10 cellular contexts compared by ENCODE assay signal in genomic region chr14:70660967-70661871, GRCh38. TPM values are rescaled to one million over a fixed set of nuclear protein-coding genes. Genes with fewer than 3 reads are reported as not detected.
DNase-seq lines count a peak whose midpoint lies in the region; ATAC-seq and TF ChIP-seq lines count a peak whose summit lies in the region.
"Had no signal": no experiment of that assay in that cellular context is flagged by ENCODE, and none has a peak within 500 bp of the region (broad histone marks: within the 10 kb centered on the region; RNA-seq: fewer than 3 reads in every experiment).

No MANE protein-coding gene starts in this region.

- no peaks in the 10 kb centered on the region for H4K20me1 ChIP-seq in DND-41 (ENCODE audit: insufficient read depth, low read length)

- H2AFZ ChIP-seq in DND-41 (ENCODE audit: low read depth, low read length), result no peak overlapping the region; the same call in 1 of the 2 replicates

- TF ChIP-seq CTCF in DND-41 (IDR thresholded peaks at IDR 0.05; ENCODE audit: borderline replicate concordance, extremely low read depth, low read length, poor library complexity, severe bottlenecking) (peak; percentile 24), mucosa of descending colon (IDR thresholded peaks at IDR 0.05) (no peak)

- peak; percentile 58 for DNase-seq in DND-41
- peak; percentile 36 for DNase-seq in NAMALWA (ENCODE audit: low spot score)
- DNase-seq in activated T-cell treated with anti-CD3 and anti-CD28 coated beads, Interleukin-2, amount 50 U/mL, for 48 hours, result peak; percentile 59 to 62
- DNase-seq in mucosa of descending colon, result peak in 1 of 3 donors; percentile 56
- DNase-seq in GF-D8 (lab: John Stamatoyannopoulos, UW), result no peak
- DNase-seq in NCI-H748 (lab: John Stamatoyannopoulos, UW; ENCODE audit: unreplicated experiment), result no peak
- no peak for DNase-seq in NOMO-1 treated with dmso at 0.1 percent for 144 hours (lab: John Stamatoyannopoulos, UW; ENCODE audit: unreplicated experiment)
- DNase-seq in SKM-1 treated with dmso at 0.1 percent for 144 hours (lab: John Stamatoyannopoulos, UW; ENCODE audit: unreplicated experiment), result no peak
- DNase-seq: dorsolateral prefrontal cortex, SK-N-SH had no signal

- H3K9me3 ChIP-seq in DND-41 (ENCODE audit: insufficient read depth, low read length, severe bottlenecking) (no peaks in the 10 kb centered on the region), mucosa of descending colon (no peaks in the 10 kb centered on the region)
- H3K9me3 ChIP-seq: SK-N-SH had no signal

- no peak overlapping the region for H3K4me3 ChIP-seq in DND-41 (ENCODE audit: low read depth in 1 of 2, low read length in 2 of 2)
- no peak overlapping the region for H3K4me3 ChIP-seq in mucosa of descending colon
- H3K4me3 ChIP-seq: dorsolateral prefrontal cortex had no signal

- no peak overlapping the region for H3K27ac ChIP-seq in DND-41 (ENCODE audit: low read length)
- H3K27ac ChIP-seq: dorsolateral prefrontal cortex had no signal

- no peak overlapping the region for H3K4me2 ChIP-seq in DND-41 (ENCODE audit: insufficient read depth, low read length)
- H3K4me2 ChIP-seq: SK-N-SH had no signal

- no peaks in the 10 kb centered on the region for H3K36me3 ChIP-seq in DND-41 (ENCODE audit: insufficient read depth, low read length)
- no peaks in the 10 kb centered on the region for H3K36me3 ChIP-seq in mucosa of descending colon (ENCODE audit: low read depth)

- H3K79me2 ChIP-seq in DND-41 (ENCODE audit: insufficient read depth, low read length), result no peaks in the 10 kb centered on the region

- peaks cover 13% of the 10 kb centered on the region for H3K4me1 ChIP-seq in DND-41 (ENCODE audit: insufficient read depth, low read length)
- H3K4me1 ChIP-seq in mucosa of descending colon (ENCODE audit: low read depth), result peaks cover 10% of the 10 kb centered on the region

- no peaks in the 10 kb centered on the region for H3K27me3 ChIP-seq in DND-41 (ENCODE audit: insufficient read depth, low read length, poor library complexity)

- H3K9ac ChIP-seq in DND-41 (ENCODE audit: low read depth, low read length), result no peak overlapping the region
- H3K9ac ChIP-seq: SK-N-SH had no signal

- ATAC-seq in DND-41 (ENCODE audit: insufficient read depth, low read depth), result peak; percentile 85
- peak; percentile 63 for ATAC-seq in mucosa of descending colon

- intact Hi-C loops in mucosa of descending colon (cut with DNase I, micrococcal nuclease), result no loop called here

RNA-seq across cellular contexts. Expression of gene TTC9, which starts 19.5 kb away (rescaled TPM):
- under 1 TPM; 0.20 to 0.63 (median 0.54) TPM for total RNA-seq in mucosa of descending colon

Comparison
In these comparisons a context has a peak if more than half of its experiments do, and no peak if none do; other contexts are left out.
1. DNase-seq: peak in DND-41 (single experiment), NAMALWA (single experiment) and activated T-cell treated with anti-CD3 and anti-CD28 coated beads, Interleukin-2, amount 50 U/mL, for 48 hours (2 of 2); none in GF-D8 (single experiment), NCI-H748 (single experiment), NOMO-1 treated with dmso at 0.1 percent for 144 hours (single experiment) and SKM-1 treated with dmso at 0.1 percent for 144 hours (single experiment).